Comparison of ENCODE assay signal across 17 cellular contexts in genomic region chr5:16588434-16589214, GRCh38. TPM values are rescaled to one million over a fixed set of nuclear protein-coding genes. Genes with fewer than 3 reads are reported as not detected.
DNase-seq lines count a peak whose midpoint lies in the region; ATAC-seq lines count a peak whose summit lies in the region.
"Had no signal": no experiment of that assay in that cellular context is flagged by ENCODE, and none has a peak within 500 bp of the region (broad histone marks: within the 10 kb centered on the region; RNA-seq: fewer than 3 reads in every experiment).

No MANE protein-coding gene starts in this region.

- H3K27me3 ChIP-seq in layer of hippocampus (ENCODE audit: control insufficient read depth, insufficient read depth, low read length): no peaks in the 10 kb centered on the region
- H3K27me3 ChIP-seq: cardiac muscle cell, neutrophil, tibial artery had no signal

- peak overlapping the region; percentile 50 for H3K27ac ChIP-seq in layer of hippocampus (ENCODE audit: low read depth, low read length)
- H3K27ac ChIP-seq in temporal lobe (ENCODE audit: low read depth, low read length): peak overlapping the region; percentile 41
- H3K27ac ChIP-seq: cardiac muscle cell, neutrophil, SJSA1, tibial artery had no signal

- ATAC-seq in GM18517 (IDR thresholded peaks at IDR 0.05; ENCODE audit: unreplicated experiment): no peak
- ATAC-seq in HG02588 (IDR thresholded peaks at IDR 0.05; ENCODE audit: unreplicated experiment): no peak
- no peak for ATAC-seq in HG03097 (IDR thresholded peaks at IDR 0.05; ENCODE audit: low FRiP score, unreplicated experiment)

- DNase-seq in NCI-H510A treated with DMSO at 0.1 percent for 48 hours (lab: John Stamatoyannopoulos, UW): peak; percentile 44
- no peak for DNase-seq in NCI-H510A (lab: John Stamatoyannopoulos, UW)
- DNase-seq in NCI-H774 (lab: John Stamatoyannopoulos, UW): peak; percentile 51
- DNase-seq: activated CD4-positive, alpha-beta T cell treated with anti-CD3 and anti-CD28 coated beads, Interleukin-2, amount 50 U/mL, for 1 hour; activated naive CD8-positive, alpha-beta T cell treated with anti-CD3 and anti-CD28 coated beads, Interleukin-2, amount 10 ng/mL, durations not matched to agents 7 days and 5 days; activated T-cell treated with anti-CD3 and anti-CD28 coated beads, Interleukin-2, amount 50 U/mL, for 24 hours; NCI-H1930; stimulated activated CD4-positive, alpha-beta T cell treated with anti-CD3 and anti-CD28 coated beads, Interleukin-4, amount 100 ng/mL, for 1 hour; tibial artery had no signal

RNA-seq across cellular contexts. Expression of gene RETREG1, which starts 28.2 kb away (rescaled TPM):
- total RNA-seq in temporal lobe: 56.5 TPM
